8 cellular contexts compared by ENCODE assay signal in genomic region chr17:15502315-15503112, GRCh38. TPM values are rescaled to one million over a fixed set of nuclear protein-coding genes. Genes with fewer than 3 reads are reported as not detected.
DNase-seq lines count a peak whose midpoint lies in the region; ATAC-seq, FAIRE-seq and TF ChIP-seq lines count a peak whose summit lies in the region.

No MANE protein-coding gene starts in this region.

- H3K4me2 ChIP-seq in DOHH2 (ENCODE audit: low read length): peak overlapping the region; percentile 56

- no peaks in the 10 kb centered on the region for H3K79me2 ChIP-seq in DOHH2 (ENCODE audit: control insufficient read depth, low read length)

- H3K27ac ChIP-seq in DOHH2 (ENCODE audit: low read depth, low read length): no peak overlapping the region
- peak overlapping the region; percentile 62 to 71 for H3K27ac ChIP-seq in kidney (ENCODE audit: low read depth in 2 of 2, low read length in 2 of 2)

- peaks cover 10% of the 10 kb centered on the region for H3K4me1 ChIP-seq in DOHH2 (ENCODE audit: control insufficient read depth, low read length)
- peaks cover 9 to 13% of the 10 kb centered on the region in 2 donors for H3K4me1 ChIP-seq in kidney (ENCODE audit: control insufficient read depth in 1 of 2, insufficient read depth in 1 of 2, low read depth in 1 of 2, low read length in 2 of 2)

- TF ChIP-seq CTCF in DOHH2 (IDR thresholded peaks at IDR 0.05; ENCODE audit: low read depth, low read length, poor library complexity, severe bottlenecking) (peak; percentile 88), LNCAP (IDR thresholded peaks at IDR 0.05) (peak; percentile 94), cardiac fibroblast (IDR thresholded peaks at IDR 0.05; ENCODE audit: low read depth, low read length) (peak; percentile 88), kidney (IDR thresholded peaks at IDR 0.05; ENCODE audit: borderline replicate concordance, extremely low read depth, insufficient read depth) (peak; percentile 85)

- DNase-seq in activated CD4-positive, CD25-positive, alpha-beta regulatory T cell (lab: John Stamatoyannopoulos, UW): peak; percentile 9 to 52 (median 30)
- DNase-seq in cardiac fibroblast (ENCODE audit: low read depth in 2 of 2) (peak; percentile 96), kidney (peak; percentile 96), NCI-H146 (lab: John Stamatoyannopoulos, UW) (no peak)
- peak; percentile 7 to 64 for DNase-seq in stimulated activated CD4-positive, alpha-beta T cell treated with anti-CD3 and anti-CD28 coated beads, Interleukin-15, amount 100 ng/mL, for 1 hour (ENCODE audit: low read depth in 1 of 2, low spot score in 1 of 2)

- H3K27me3 ChIP-seq in DOHH2 (ENCODE audit: control insufficient read depth, low read length): no peaks in the 10 kb centered on the region

- intact Hi-C loops in kidney (cut with DNase I): loop anchor here (5.0 kb wide), 1 partner anchor 245 kb away; no protein-coding TSS in a partner anchor

- no peaks in the 10 kb centered on the region for H3K9me2 ChIP-seq in DOHH2 (replicated peaks; ENCODE audit: control insufficient read depth, low read length)

- FAIRE-seq in kidney (lab: Jason Lieb, UNC): no peak

- peak overlapping the region; percentile 29 for H3K4me3 ChIP-seq in DOHH2 (ENCODE audit: low read length)
- H3K4me3 ChIP-seq in cardiac fibroblast (replicated peaks in 1 of 2; ENCODE audit: low read depth in 2 of 2, low read length in 2 of 2): peak overlapping the region in 1 of 2 donors; percentile 24
- peak overlapping the region in 1 of 2 donors; percentile 43 for H3K4me3 ChIP-seq in kidney (ENCODE audit: low read length in 2 of 2)

- H4K20me1 ChIP-seq in DOHH2 (ENCODE audit: control insufficient read depth, insufficient read depth, low read depth, low read length): no peaks in the 10 kb centered on the region

- no peaks in the 10 kb centered on the region for H3K36me3 ChIP-seq in DOHH2 (ENCODE audit: control insufficient read depth, low read length)
- no peaks in the 10 kb centered on the region for H3K36me3 ChIP-seq in kidney (ENCODE audit: control insufficient read depth in 1 of 2, insufficient read depth in 2 of 2, low read length in 2 of 2)

- H3K9me3 ChIP-seq in DOHH2 (ENCODE audit: control insufficient read depth, insufficient read depth, low read length): no peaks in the 10 kb centered on the region
- no peaks in the 10 kb centered on the region for H3K9me3 ChIP-seq in kidney (ENCODE audit: control insufficient read depth in 1 of 2, low read length in 2 of 2)

- peak; percentile 93 for ATAC-seq in GM21723 (IDR thresholded peaks at IDR 0.05; ENCODE audit: unreplicated experiment)

- H3K9ac ChIP-seq in kidney (ENCODE audit: low read length in 2 of 2): peak overlapping the region in 1 of 2 donors; percentile 69

- H3F3A ChIP-seq in DOHH2 (ENCODE audit: control insufficient read depth, insufficient read depth): no peaks in the 10 kb centered on the region

RNA-seq across cellular contexts. Expression of gene CDRT4, which starts 35.1 kb away (rescaled TPM):
- 8.0 TPM for total RNA-seq in kidney
- 4.6 TPM for polyA plus RNA-seq in kidney (ENCODE audit: insufficient read depth, low read depth, low replicate concordance)
